Comparison of ENCODE assay signal across 28 cellular contexts in genomic region chr2:177249038-177249437, GRCh38. TPM values are rescaled to one million over a fixed set of nuclear protein-coding genes. Genes with fewer than 3 reads are reported as not detected.
DNase-seq lines count a peak whose midpoint lies in the region; ATAC-seq, FAIRE-seq and TF ChIP-seq lines count a peak whose summit lies in the region.
"Had no signal": no experiment of that assay in that cellular context is flagged by ENCODE, and none has a peak within 500 bp of the region (broad histone marks: within the 10 kb centered on the region; RNA-seq: fewer than 3 reads in every experiment).

No MANE protein-coding gene starts in this region.

- no peak for TF ChIP-seq EP300 in K562 (IDR thresholded peaks at IDR 0.05; ENCODE audit: low read length)
- no peak for TF ChIP-seq EP300 in SK-N-SH (IDR thresholded peaks at IDR 0.05; ENCODE audit: borderline replicate concordance in 1 of 2, low read depth in 1 of 2, low read length in 1 of 2)

- peaks cover 13% of the 10 kb centered on the region for H3K9me1 ChIP-seq in K562 (ENCODE audit: control insufficient read depth, insufficient read depth, low read length)

- peak overlapping the region; percentile 80 to 99 for H3K27ac Mint-ChIP-seq in natural killer cell
- H3K27ac Mint-ChIP-seq: activated CD4-positive, alpha-beta T cell treated with anti-CD3 and anti-CD28 coated beads, Interleukin-2, amount 10 ng/mL, durations not matched to agents 7 days and 5 days; activated T-helper 2 cell treated with anti-CD3 and anti-CD28 coated beads, Interferon-gamma antibody, Interleukin-2, Interleukin-4, amounts not matched to agents 10 μg/mL and 5 μg/mL and 100 μg/mL, durations not matched to agents 14 hours and 24 hours and 36 hours had no signal

- H3K27me3 ChIP-seq in left ventricle myocardium inferior (ENCODE audit: low read depth) (no peaks in the 10 kb centered on the region), K562 (ENCODE audit: control insufficient read depth in 2 of 2, insufficient read depth in 2 of 2, low read length in 2 of 2) (no peaks in the 10 kb centered on the region), pancreas (no peaks in the 10 kb centered on the region), SK-N-SH (ENCODE audit: insufficient read depth) (no peaks in the 10 kb centered on the region)
- H3K27me3 ChIP-seq: body of pancreas, MG63, Peyer's patch had no signal

- ATAC-seq in K562 (no peak), natural killer cell (no peak), pancreas (no peak), GM21825 (IDR thresholded peaks at IDR 0.05; ENCODE audit: unreplicated experiment) (no peak)
- ATAC-seq: body of pancreas, mucosa of descending colon, sciatic nerve had no signal

- 0 out of 4 replicates have a peak overlapping the region, but pooled peaks of 1 of the 2 experiments have one; percentile 47 for H3K9ac ChIP-seq in K562 (ENCODE audit: insufficient read depth in 1 of 2, low read depth in 2 of 2, low read length in 2 of 2)
- H3K9ac ChIP-seq in SK-N-SH, result no peak overlapping the region

- H3K4me1 ChIP-seq in left ventricle myocardium inferior (peaks cover 100% of the 10 kb centered on the region), K562 (replicated peaks in 1 of 2; ENCODE audit: control insufficient read depth in 2 of 2, insufficient read depth in 2 of 2, low read length in 2 of 2) (peaks cover 23 to 66% of the 10 kb centered on the region in 2 experiments), pancreas (peaks cover 27 to 70% (median 39%) of the 10 kb centered on the region in 3 donors), SK-N-SH (ENCODE audit: control insufficient read depth in 1 of 2, insufficient read depth in 2 of 2, low read depth in 1 of 2, low read length in 1 of 2) (peaks cover 2 to 27% of the 10 kb centered on the region in 2 experiments; a peak in 3 of 4 replicates)

- no peaks in the 10 kb centered on the region for H3K9me3 ChIP-seq in left ventricle myocardium inferior (replicated peaks)
- no peaks in the 10 kb centered on the region for H3K9me3 ChIP-seq in K562 (replicated peaks; ENCODE audit: control insufficient read depth, insufficient read depth, low read depth, low read length)
- no peaks in the 10 kb centered on the region for H3K9me3 ChIP-seq in pancreas
- H3K9me3 ChIP-seq in SK-N-SH, result no peaks in the 10 kb centered on the region
- H3K9me3 ChIP-seq: body of pancreas, MG63, mucosa of descending colon, Peyer's patch had no signal

- intact Hi-C loops in left ventricle myocardium inferior (cut with micrococcal nuclease) (no loop called here), cardiac septum (cut with DNase I) (no loop called here), K562 (cut with micrococcal nuclease) (no loop called here), natural killer cell (cut with micrococcal nuclease) (no loop called here), pancreas (cut with DNase I) (no loop called here)

- H3K27ac ChIP-seq in left ventricle myocardium inferior (replicated peaks) (peak overlapping the region; percentile 87), K562 (ENCODE audit: extremely low read depth, low read depth, low read length) (no peak overlapping the region), pancreas (no peak overlapping the region), SK-N-SH (ENCODE audit: low read depth in 2 of 2, low read length in 1 of 2) (no peak overlapping the region), substantia nigra (ENCODE audit: low read depth, low read length, poor library complexity, severe bottlenecking) (no peak overlapping the region)
- H3K27ac ChIP-seq: body of pancreas, Peyer's patch had no signal

- H3K4me2 ChIP-seq in K562 (ENCODE audit: insufficient read depth, low read length) (no peak overlapping the region), SK-N-SH (no peak overlapping the region)

- peaks cover 19% of the 10 kb centered on the region for H3F3A ChIP-seq in SK-N-SH (replicated peaks; ENCODE audit: insufficient read depth)

- 92% methylated on average over 6 of the region's 7 CpGs for WGBS in K562 (ENCODE audit: insufficient coverage, low coverage, missing lambda C conversion rate)
- WGBS in pancreas, 2 donors, result 90 to 96% methylated on average over 7 of the region's 7 CpGs
- 88% methylated on average over 7 of the region's 7 CpGs for WGBS in SK-N-SH (ENCODE audit: low lambda C conversion rate)

- no peak overlapping the region for H2AFZ ChIP-seq in K562 (ENCODE audit: low read depth, low read length)
- no peak overlapping the region for H2AFZ ChIP-seq in SK-N-SH (ENCODE audit: low read depth)

- H3K36me3 ChIP-seq in left ventricle myocardium inferior, result no peaks in the 10 kb centered on the region
- peaks cover 51% of the 10 kb centered on the region; the same call in 2 of the 3 replicates for H3K36me3 ChIP-seq in K562 (ENCODE audit: control insufficient read depth, insufficient read depth, low read length)
- no peaks in the 10 kb centered on the region for H3K36me3 ChIP-seq in pancreas
- peaks cover 3 to 9% of the 10 kb centered on the region in 2 experiments for H3K36me3 ChIP-seq in SK-N-SH (replicated peaks in 1 of 2; ENCODE audit: control insufficient read depth in 1 of 2, insufficient read depth in 2 of 2, low read length in 1 of 2)

- in situ Hi-C loops in K562 (cut with MboI), result no loop called here

- H3K9me2 ChIP-seq in SK-N-SH, result no peaks in the 10 kb centered on the region

- H3K27me3 Mint-ChIP-seq in natural killer cell (ENCODE audit: low read depth in 2 of 2), result no peaks in the 10 kb centered on the region
- H3K27me3 Mint-ChIP-seq: activated CD4-positive, alpha-beta T cell treated with anti-CD3 and anti-CD28 coated beads, Interleukin-2, amount 10 ng/mL, durations not matched to agents 7 days and 5 days had no signal

- POLR2A ChIA-PET in K562 (lab: Yijun Ruan, JAX) (interaction anchor here (0.6 to 10.9 kb wide), 5 partner anchors 10 to 50 kb away, joined by 3 to 199 read pairs (median 3); partner anchors contain the start of gene NFE2L2), SK-N-SH (lab: Yijun Ruan, JAX) (no interaction called here)

- TF ChIP-seq RAD21 in K562 (CRISPR knock-in tag; conservative IDR thresholded peaks at IDR 0.05 in 1 of 2, IDR thresholded peaks at IDR 0.05 in 1 of 2) (no peak), SK-N-SH (IDR thresholded peaks at IDR 0.05; ENCODE audit: low read length) (no peak)

- H3K79me2 ChIP-seq in K562 (ENCODE audit: control insufficient read depth, insufficient read depth, low read length) (peaks cover 98% of the 10 kb centered on the region), SK-N-SH (ENCODE audit: insufficient read depth) (peaks cover 100% of the 10 kb centered on the region)

- no peak overlapping the region for H3K4me3 Mint-ChIP-seq in natural killer cell
- H3K4me3 Mint-ChIP-seq: activated CD4-positive, alpha-beta T cell treated with anti-CD3 and anti-CD28 coated beads, Interleukin-2, amount 10 ng/mL, durations not matched to agents 7 days and 5 days had no signal

- CTCF ChIA-PET in K562 (lab: Yijun Ruan, JAX; ENCODE audit: low intra/inter-chr PET ratio) (no interaction called here), SK-N-SH (lab: Yijun Ruan, JAX) (interaction anchor here (1.8 to 8.9 kb wide), 2 partner anchors 14 to 85 kb away, joined by 7 to 67 read pairs; partner anchors contain the start of gene NFE2L2)

- no peak for TF ChIP-seq POLR2A in K562 (conservative IDR thresholded peaks at IDR 0.05)

- no peak for FAIRE-seq in K562 (lab: Jason Lieb, UNC)
- FAIRE-seq in pancreas (lab: Jason Lieb, UNC), result no peak
- FAIRE-seq: GM19239, keratinocyte had no signal

- H4K20me1 ChIP-seq in K562 (replicated peaks; ENCODE audit: control insufficient read depth, insufficient read depth, low read length) (peaks cover 39% of the 10 kb centered on the region), SK-N-SH (ENCODE audit: insufficient read depth) (peaks cover 67% of the 10 kb centered on the region)

- TF ChIP-seq CTCF in left ventricle myocardium inferior (IDR thresholded peaks at IDR 0.05; ENCODE audit: borderline replicate concordance) (no peak), K562 (IDR thresholded peaks at IDR 0.05 in 2 of 3, conservative IDR thresholded peaks at IDR 0.05 in 1 of 3; ENCODE audit: insufficient read depth in 2 of 3, low read depth in 1 of 3, low read length in 3 of 3) (no peak), natural killer cell (IDR thresholded peaks at IDR 0.05) (no peak), pancreas (IDR thresholded peaks at IDR 0.05) (no peak), SK-N-SH (IDR thresholded peaks at IDR 0.05) (no peak)

- no peaks in the 10 kb centered on the region for H3K36me3 Mint-ChIP-seq in natural killer cell

- peaks cover 81 to 83% of the 10 kb centered on the region in 2 donors for H3K4me1 Mint-ChIP-seq in natural killer cell

- BruUV-seq in K562 (replicated peaks; lab: Mats Ljungman, UMichigan), result no TSS peak

- H3K4me3 ChIP-seq in left ventricle myocardium inferior (no peak overlapping the region), K562 (no peak overlapping the region), pancreas (no peak overlapping the region), SK-N-SH (ENCODE audit: low read depth in 2 of 2, low read length in 1 of 2) (no peak overlapping the region)
- H3K4me3 ChIP-seq: body of pancreas, MG63, mucosa of descending colon, Peyer's patch had no signal

- DNase-seq in left ventricle myocardium inferior, result no peak
- no peak for DNase-seq in cardiac septum (ENCODE audit: low spot score)
- DNase-seq in K562 (ENCODE audit: extremely low read depth in 1 of 4, low spot score in 3 of 4), result no peak
- no peak for DNase-seq in natural killer cell
- no peak for DNase-seq in pancreas
- DNase-seq in SK-N-SH, result no peak
- no peak for DNase-seq in substantia nigra (lab: John Stamatoyannopoulos, UW)
- DNase-seq: activated CD4-positive, alpha-beta T cell treated with anti-CD3 and anti-CD28 coated beads, Interleukin-2, amount 10 ng/mL, durations not matched to agents 7 days and 5 days; body of pancreas; DMS79 treated with DMSO at 0.1 percent for 48 hours; GF-D8; H7; KBM-7; MG63; mucosa of descending colon; NCI-H1417; NCI-H2081; NCI-H2227 treated with DMSO at 0.1 percent for 48 hours; NCI-H526 treated with DMSO at 0.1 percent for 48 hours; Peyer's patch; posterior cingulate gyrus; SIG-M5; stimulated activated naive CD4-positive, alpha-beta T cell treated with Interleukin-2 at 50 U/mL for 16 hours had no signal

- peaks cover 0 to 2% of the 10 kb centered on the region in 2 donors for H3K9me3 Mint-ChIP-seq in natural killer cell
- H3K9me3 Mint-ChIP-seq: activated CD4-positive, alpha-beta T cell treated with anti-CD3 and anti-CD28 coated beads, Interleukin-2, amount 10 ng/mL, durations not matched to agents 7 days and 5 days; activated T-helper 2 cell treated with anti-CD3 and anti-CD28 coated beads, Interferon-gamma antibody, Interleukin-2, Interleukin-4, amounts not matched to agents 10 μg/mL and 5 μg/mL and 100 μg/mL, durations not matched to agents 14 hours and 24 hours and 36 hours had no signal

RNA-seq across cellular contexts. Expression of gene NFE2L2, which starts 15.5 kb away (rescaled TPM):
- 50.7 TPM for total RNA-seq in left ventricle myocardium inferior
- total RNA-seq in cardiac septum, result 66.5 TPM
- total RNA-seq in K562 (2011; cell fraction: chromatin; rRNA removed; ENCODE audit: low replicate concordance), result 61.8 and 169 TPM in 2 replicates
- total RNA-seq in K562 (2011; cell fraction: nucleolus; rRNA removed), result 36.7 and 42.6 TPM in 2 replicates
- total RNA-seq in K562 (2011; cell fraction: nucleoplasm; rRNA removed), result 59.8 and 96.6 TPM in 2 replicates
- total RNA-seq in K562 (2014; rRNA removed), result 33.2 and 46.0 TPM in 2 replicates
- total RNA-seq in K562 (2014; rRNA removed; fragmentation: Illumina TruSeq; extraction: Trizol), result 59.3 and 72.0 TPM in 2 replicates
- total RNA-seq in K562 (2015; rRNA removed; fragmentation: Illumina TruSeq; extraction: Trizol), result 62.5 and 67.8 TPM in 2 replicates
- 60.8 and 64.8 TPM in 2 replicates for total RNA-seq in K562 (2021)
- 93.2 and 120 TPM in 2 replicates for polyA plus RNA-seq in K562 (2011; rRNA removed)
- polyA plus RNA-seq in K562 (2011; cell fraction: cytosol; rRNA removed), result 58.4 and 68.0 TPM in 2 replicates
- 62.5 and 70.2 TPM in 2 replicates for polyA plus RNA-seq in K562 (2011; cell fraction: nucleus; rRNA removed)
- 42.7 and 78.6 TPM in 2 replicates for polyA plus RNA-seq in K562 (2012)
- polyA plus RNA-seq in K562 (2014; fragmentation: Illumina TruSeq; extraction: Trizol), result 91.0 and 100 TPM in 2 replicates
- polyA plus RNA-seq in K562 (2014; fragmentation: Nextera tagmentation; extraction: Ambion mirVana), result 10 to 100 TPM; 29.3 to 34.8 TPM
- polyA plus RNA-seq in K562 (2014; rRNA removed), result 54.9 and 56.3 TPM in 2 replicates
- polyA minus RNA-seq in K562 (2011; rRNA and poly(A)+ RNA removed), result 108 and 150 TPM in 2 replicates
- polyA minus RNA-seq in K562 (2011; cell fraction: cytosol; rRNA and poly(A)+ RNA removed), result 40.0 and 70.1 TPM in 2 replicates
- 52.2 and 71.1 TPM in 2 replicates for polyA minus RNA-seq in K562 (2011; cell fraction: nucleus; rRNA and poly(A)+ RNA removed)
- total RNA-seq in natural killer cell, result 10 to 100 TPM; 76.0 to 99.8 (median 84.6) TPM
- 10 to 100 TPM; 20.8 to 48.4 (median 31.4) TPM for total RNA-seq in pancreas
- polyA plus RNA-seq in pancreas, result 10 to 100 TPM; 22.5 to 33.4 TPM
- polyA plus RNA-seq in SK-N-SH (2012; rRNA removed), result 40.9 and 61.9 TPM in 2 replicates
- polyA plus RNA-seq in SK-N-SH (2012; cell fraction: cytosol; rRNA removed), result 57.8 and 59.5 TPM in 2 replicates
- polyA plus RNA-seq in SK-N-SH (2012; cell fraction: nucleus; rRNA removed), result 51.9 and 65.3 TPM in 2 replicates

RNA-seq across cellular contexts. Expression of gene HNRNPA3, which starts 36.4 kb away (rescaled TPM):
- 73.2 TPM for total RNA-seq in left ventricle myocardium inferior
- 95.7 TPM for total RNA-seq in cardiac septum
- total RNA-seq in K562 (2011; cell fraction: chromatin; rRNA removed; ENCODE audit: low replicate concordance), result 113 and 428 TPM in 2 replicates
- 48.9 and 75.0 TPM in 2 replicates for total RNA-seq in K562 (2011; cell fraction: nucleolus; rRNA removed)
- total RNA-seq in K562 (2011; cell fraction: nucleoplasm; rRNA removed), result 198 and 354 TPM in 2 replicates
- total RNA-seq in K562 (2014; rRNA removed), result 72.8 and 79.5 TPM in 2 replicates
- total RNA-seq in K562 (2014; rRNA removed; fragmentation: Illumina TruSeq; extraction: Trizol), result 130 and 151 TPM in 2 replicates
- 112 and 114 TPM in 2 replicates for total RNA-seq in K562 (2015; rRNA removed; fragmentation: Illumina TruSeq; extraction: Trizol)
- total RNA-seq in K562 (2021), result 249 and 272 TPM in 2 replicates
- polyA plus RNA-seq in K562 (2011; rRNA removed), result 150 and 215 TPM in 2 replicates
- 28.0 and 59.6 TPM in 2 replicates for polyA plus RNA-seq in K562 (2011; cell fraction: cytosol; rRNA removed)
- 96.2 and 150 TPM in 2 replicates for polyA plus RNA-seq in K562 (2011; cell fraction: nucleus; rRNA removed)
- polyA plus RNA-seq in K562 (2012), result 364 and 720 TPM in 2 replicates
- 356 and 381 TPM in 2 replicates for polyA plus RNA-seq in K562 (2014; fragmentation: Illumina TruSeq; extraction: Trizol)
- 100 to 1,000 TPM; 108 to 192 TPM for polyA plus RNA-seq in K562 (2014; fragmentation: Nextera tagmentation; extraction: Ambion mirVana)
- 381 and 428 TPM in 2 replicates for polyA plus RNA-seq in K562 (2014; rRNA removed)
- polyA minus RNA-seq in K562 (2011; rRNA and poly(A)+ RNA removed), result 97.6 and 107 TPM in 2 replicates
- 69.7 and 76.8 TPM in 2 replicates for polyA minus RNA-seq in K562 (2011; cell fraction: cytosol; rRNA and poly(A)+ RNA removed)
- 57.9 and 104 TPM in 2 replicates for polyA minus RNA-seq in K562 (2011; cell fraction: nucleus; rRNA and poly(A)+ RNA removed)
- 100 to 1,000 TPM; 223 to 298 (median 289) TPM for total RNA-seq in natural killer cell
- 10 to 100 TPM; 30.3 to 79.1 (median 65.3) TPM for total RNA-seq in pancreas
- polyA plus RNA-seq in pancreas, result 10 to 100 TPM; 87.9 to 96.8 TPM
- polyA plus RNA-seq in SK-N-SH (2012; rRNA removed), result 86.5 and 102 TPM in 2 replicates
- 125 and 185 TPM in 2 replicates for polyA plus RNA-seq in SK-N-SH (2012; cell fraction: cytosol; rRNA removed)
- polyA plus RNA-seq in SK-N-SH (2012; cell fraction: nucleus; rRNA removed), result 58.1 and 110 TPM in 2 replicates
